1 cellular context compared by ENCODE assay signal in genomic region chr5:56169949-56170348, GRCh38.
TF ChIP-seq lines count a peak whose summit lies in the region.

No MANE protein-coding gene starts in this region.

TF ChIP-seq in IMR-90, 13 proteins besides CTCF, POLR2A, EP300 and RAD21 (continued from another document):
- TF ChIP-seq CHD1 (IDR thresholded peaks at IDR 0.05; ENCODE audit: low read depth, low read length) (no peak), CEBPB (IDR thresholded peaks at IDR 0.05; ENCODE audit: low read depth, low read length) (no peak), MXI1 (IDR thresholded peaks at IDR 0.05; ENCODE audit: borderline replicate concordance, low read depth, low read length) (no peak), NFE2L2 (IDR thresholded peaks at IDR 0.05; ENCODE audit: low read depth, low read length) (no peak), FOS (IDR thresholded peaks at IDR 0.05; ENCODE audit: low read depth, low read length) (no peak), BHLHE40 (IDR thresholded peaks at IDR 0.05; ENCODE audit: low read depth, low read length) (no peak), MAZ (IDR thresholded peaks at IDR 0.05; ENCODE audit: borderline replicate concordance, low read depth, low read length) (no peak), USF2 (IDR thresholded peaks at IDR 0.05; ENCODE audit: low read depth, low read length) (no peak), RCOR1 (IDR thresholded peaks at IDR 0.05; ENCODE audit: insufficient replicate concordance, low read length) (no peak), RFX5 (IDR thresholded peaks at IDR 0.05; ENCODE audit: low read depth, low read length) (no peak), SMC3 (IDR thresholded peaks at IDR 0.05; ENCODE audit: low read depth, low read length) (no peak), MAFK (IDR thresholded peaks at IDR 0.05; ENCODE audit: low read depth, low read length) (no peak)
